Comparison of ENCODE assay signal across 8 cellular contexts in the genomic region with DNA sequence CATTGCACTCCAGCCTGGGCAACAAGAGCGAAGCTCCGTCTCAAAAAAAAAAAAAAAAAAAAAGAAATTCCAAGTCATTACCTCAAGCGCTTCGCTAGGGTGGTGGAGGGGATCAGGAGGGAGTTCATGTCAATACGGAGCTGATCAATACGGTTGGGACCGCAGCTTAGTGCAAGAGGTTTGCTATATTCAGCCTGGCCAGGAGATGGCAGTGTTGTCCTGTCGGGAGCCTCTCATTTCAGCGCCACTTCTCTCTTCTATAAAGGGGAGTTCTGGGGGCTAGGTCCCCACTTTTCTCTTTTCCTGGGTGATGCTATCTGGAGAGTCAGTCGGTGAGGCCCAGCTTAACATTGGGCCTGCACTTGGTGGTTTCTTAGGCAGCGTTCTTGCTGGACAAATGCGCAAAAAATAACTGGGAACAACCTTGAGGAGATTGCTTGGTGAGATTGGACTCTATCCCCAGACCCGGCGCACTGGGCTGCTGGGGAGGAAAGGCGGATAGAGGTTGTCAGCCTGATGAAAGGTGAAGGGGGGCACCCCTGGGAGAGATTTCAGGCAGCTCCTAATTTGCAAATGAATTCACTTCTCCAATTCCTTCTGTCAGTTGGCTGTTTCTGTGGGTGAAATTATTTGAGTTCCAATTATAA. TPM values are rescaled to one million over a fixed set of nuclear protein-coding genes. Genes with fewer than 3 reads are reported as not detected.
A peak's percentile ranks its signal among the peaks of the same experiment; 100 is the strongest.
DNase-seq lines count a peak whose midpoint lies in the region; ATAC-seq and TF ChIP-seq lines count a peak whose summit lies in the region.

No MANE protein-coding gene starts in this region.

- TF ChIP-seq CTCF in HEK293 (tag by site-specific recombination; IDR thresholded peaks at IDR 0.05): peak; percentile 84
- peak; percentile 77 for TF ChIP-seq CTCF in mesothelial cell of epicardium (IDR thresholded peaks at IDR 0.05; ENCODE audit: unreplicated experiment)

- ATAC-seq in effector memory CD8-positive, alpha-beta T cell (replicated peaks): peak; percentile 83
- no peak for ATAC-seq in GM21576 (IDR thresholded peaks at IDR 0.05; ENCODE audit: unreplicated experiment)

- no peaks in the 10 kb centered on the region for H3K36me3 ChIP-seq in HEK293 (ENCODE audit: control insufficient read depth in 2 of 2, insufficient read depth in 1 of 2, low read length in 2 of 2)

- no peak overlapping the region for H3K27ac Mint-ChIP-seq in activated CD4-positive, alpha-beta memory T cell treated with anti-CD3 and anti-CD28 coated beads, Interleukin-2, amount 10 ng/mL, durations not matched to agents 7 days and 5 days
- no peak overlapping the region for H3K27ac Mint-ChIP-seq in effector memory CD8-positive, alpha-beta T cell
- no peak overlapping the region for H3K27ac Mint-ChIP-seq in mesothelial cell of epicardium

- peak; percentile 73 for DNase-seq in COLO829 (ENCODE audit: low spot score)
- DNase-seq in NCI-H526 treated with DMSO at 0.1 percent for 48 hours (lab: John Stamatoyannopoulos, UW): peak; percentile 55
- peak; percentile 69 for DNase-seq in activated CD4-positive, alpha-beta memory T cell treated with anti-CD3 and anti-CD28 coated beads, Interleukin-2, amount 10 ng/mL, durations not matched to agents 7 days and 5 days
- DNase-seq in effector memory CD8-positive, alpha-beta T cell: peak; percentile 62 to 68 (median 62)
- peak; percentile 33 to 74 for DNase-seq in mesothelial cell of epicardium (ENCODE audit: low spot score in 2 of 2, unreplicated experiment in 2 of 2)
- peak; percentile 85 for DNase-seq in stimulated activated CD8-positive, alpha-beta memory T cell treated with anti-CD3 and anti-CD28 coated beads, Interleukin-4, amount 100 ng/mL, for 48 hours

- H3K9me3 Mint-ChIP-seq in activated CD4-positive, alpha-beta memory T cell treated with anti-CD3 and anti-CD28 coated beads, Interleukin-2, amount 10 ng/mL, durations not matched to agents 7 days and 5 days: no peaks in the 10 kb centered on the region
- no peaks in the 10 kb centered on the region for H3K9me3 Mint-ChIP-seq in effector memory CD8-positive, alpha-beta T cell
- H3K9me3 Mint-ChIP-seq in mesothelial cell of epicardium: no peaks in the 10 kb centered on the region

- no peaks in the 10 kb centered on the region for H3K9me3 ChIP-seq in HEK293 (ENCODE audit: control insufficient read depth, insufficient read depth, low read depth, low read length)

- CTCF ChIA-PET in HEK293 (lab: Yijun Ruan, JAX): interaction anchor here (0.6 to 5.8 kb wide), 72 partner anchors 10 to 1727 kb away, joined by 3 to 156 read pairs (median 4); a partner anchor contains a TSS
- CTCF ChIA-PET in activated CD4-positive, alpha-beta memory T cell treated with anti-CD3 and anti-CD28 coated beads, Interleukin-2, amount 10 ng/mL, durations not matched to agents 7 days and 5 days (lab: Charles Lee): interaction anchor here (0.5 to 4.1 kb wide), 70 partner anchors 8 to 672 kb away, joined by 3 to 238 read pairs (median 5); a partner anchor contains a TSS

- no peak overlapping the region for H3K27ac ChIP-seq in HEK293 (ENCODE audit: extremely low read depth, low read depth, low read length)

- no peaks in the 10 kb centered on the region for H3K4me1 ChIP-seq in HEK293 (ENCODE audit: control insufficient read depth, insufficient read depth, low read length)

- no peak overlapping the region for H3K4me3 Mint-ChIP-seq in activated CD4-positive, alpha-beta memory T cell treated with anti-CD3 and anti-CD28 coated beads, Interleukin-2, amount 10 ng/mL, durations not matched to agents 7 days and 5 days
- no peak overlapping the region for H3K4me3 Mint-ChIP-seq in effector memory CD8-positive, alpha-beta T cell
- H3K4me3 Mint-ChIP-seq in mesothelial cell of epicardium: no peak overlapping the region

- H3K36me3 Mint-ChIP-seq in activated CD4-positive, alpha-beta memory T cell treated with anti-CD3 and anti-CD28 coated beads, Interleukin-2, amount 10 ng/mL, durations not matched to agents 7 days and 5 days (ENCODE audit: low read depth): no peaks in the 10 kb centered on the region
- H3K36me3 Mint-ChIP-seq in effector memory CD8-positive, alpha-beta T cell (ENCODE audit: insufficient read depth): no peaks in the 10 kb centered on the region
- H3K36me3 Mint-ChIP-seq in mesothelial cell of epicardium: no peaks in the 10 kb centered on the region

- peaks cover 6% of the 10 kb centered on the region for H3K4me1 Mint-ChIP-seq in activated CD4-positive, alpha-beta memory T cell treated with anti-CD3 and anti-CD28 coated beads, Interleukin-2, amount 10 ng/mL, durations not matched to agents 7 days and 5 days
- H3K4me1 Mint-ChIP-seq in effector memory CD8-positive, alpha-beta T cell (ENCODE audit: low read depth in 2 of 2): peaks cover 4 to 13% of the 10 kb centered on the region in 2 donors
- H3K4me1 Mint-ChIP-seq in mesothelial cell of epicardium: no peaks in the 10 kb centered on the region

- no peak overlapping the region for H3K4me3 ChIP-seq in HEK293 (ENCODE audit: low read depth, low read length)

- POLR2A ChIA-PET in HEK293 (lab: Yijun Ruan, JAX): interaction anchor here (0.6 kb wide), 2 partner anchors 221 to 913 kb away, joined by 5 read pairs; no protein-coding TSS in a partner anchor
- POLR2A ChIA-PET in activated CD4-positive, alpha-beta memory T cell treated with anti-CD3 and anti-CD28 coated beads, Interleukin-2, amount 10 ng/mL, durations not matched to agents 7 days and 5 days (lab: Charles Lee): interaction anchor here (0.8 to 2.1 kb wide), 5 partner anchors 35 to 172 kb away, joined by 3 to 14 read pairs (median 3); a partner anchor contains a TSS

- peaks cover 48% of the 10 kb centered on the region for H3K27me3 Mint-ChIP-seq in activated CD4-positive, alpha-beta memory T cell treated with anti-CD3 and anti-CD28 coated beads, Interleukin-2, amount 10 ng/mL, durations not matched to agents 7 days and 5 days
- H3K27me3 Mint-ChIP-seq in effector memory CD8-positive, alpha-beta T cell: peaks cover 30 to 46% of the 10 kb centered on the region in 2 donors
- peaks cover 90% of the 10 kb centered on the region for H3K27me3 Mint-ChIP-seq in mesothelial cell of epicardium (ENCODE audit: low read depth)

TF ChIP-seq in HEK293, 187 proteins besides CTCF, POLR2A, EP300 and RAD21:
- TF ChIP-seq ZNF654 (tag by site-specific recombination; IDR thresholded peaks at IDR 0.05; ENCODE audit: low read depth) (peak; percentile 97), ZNF664 (tag by site-specific recombination; IDR thresholded peaks at IDR 0.05) (no peak), ZNF2 (tag by site-specific recombination; IDR thresholded peaks at IDR 0.05) (peak; percentile 70; the same call in 1 of the 2 replicates)

RNA-seq across cellular contexts. Expression of a gene that starts 40.4 kb away (rescaled TPM):
- 10 to 100 TPM; 79.4 to 80.2 TPM for total RNA-seq in activated CD4-positive, alpha-beta memory T cell treated with anti-CD3 and anti-CD28 coated beads, Interleukin-2, amount 10 ng/mL, durations not matched to agents 7 days and 5 days
- 3.4 to 3.8 TPM (median 3.7 TPM) in 3 replicates for total RNA-seq in mesothelial cell of epicardium

Comparison
In these comparisons a context has a peak if more than half of its experiments do, and no peak if none do; other contexts are left out.
1. RNA of a gene that starts 40.4 kb away (total RNA-seq): 79.4 to 80.2 TPM in activated CD4-positive, alpha-beta memory T cell treated with anti-CD3 and anti-CD28 coated beads, Interleukin-2, amount 10 ng/mL, durations not matched to agents 7 days and 5 days; 3.4 to 3.8 TPM in mesothelial cell of epicardium; every median in the first group is over 10 times any median in the second.
2. Peak in every context shown above with its lines, with median percentiles within 50 percentile points of each other: DNase-seq.